Comparison of ENCODE assay signal across 15 cellular contexts in genomic region chr22:29149841-29150555, GRCh38. TPM values are rescaled to one million over a fixed set of nuclear protein-coding genes. Genes with fewer than 3 reads are reported as not detected.
A peak's percentile ranks its signal among the peaks of the same experiment; 100 is the strongest.
DNase-seq lines count a peak whose midpoint lies in the region; ATAC-seq and TF ChIP-seq lines count a peak whose summit lies in the region.
"Had no signal": no experiment of that assay in that cellular context is flagged by ENCODE, and none has a peak within 500 bp of the region (broad histone marks: within the 10 kb centered on the region; RNA-seq: fewer than 3 reads in every experiment).

No MANE protein-coding gene starts in this region.

- peak; percentile 52 for DNase-seq in RPMI7951 (ENCODE audit: low read depth)
- peak; percentile 3 for DNase-seq in fibroblast of pulmonary artery (ENCODE audit: low read depth)
- peak; percentile 79 for DNase-seq in medulla oblongata (ENCODE audit: extremely low spot score)
- no peak for DNase-seq in HK-2 (ENCODE audit: unreplicated experiment)
- DNase-seq: activated CD8-positive, alpha-beta T cell treated with anti-CD3 and anti-CD28 coated beads, Interleukin-2, amount 10 ng/mL, durations not matched to agents 7 days and 5 days; effector CD8-positive, alpha-beta T cell; Kasumi-1; NCI-H2171 treated with DMSO at 0.1 percent for 48 hours; T1000 had no signal

- H3K4me3 ChIP-seq in fibroblast of pulmonary artery (replicated peaks; ENCODE audit: low read depth, low read length) (no peak overlapping the region), skin epidermis (no peak overlapping the region)

- H3K27ac ChIP-seq in skin epidermis = peak overlapping the region in 15 of 21 experiments; percentile 3 to 68 (median 35)
- H3K27ac ChIP-seq: C4-2B had no signal

- no peak for TF ChIP-seq CTCF in fibroblast of pulmonary artery (IDR thresholded peaks at IDR 0.05; ENCODE audit: low read length, missing control alignments)

- no peak for ATAC-seq in esophagus mucosa
- ATAC-seq in HG03175 (IDR thresholded peaks at IDR 0.05; ENCODE audit: unreplicated experiment) = no peak
- no peak for ATAC-seq in GM18861 (IDR thresholded peaks at IDR 0.05; ENCODE audit: unreplicated experiment)
- ATAC-seq: activated CD8-positive, alpha-beta T cell treated with anti-CD3 and anti-CD28 coated beads, Interleukin-2, amount 10 ng/mL, durations not matched to agents 7 days and 5 days; Panc1 had no signal

RNA-seq across cellular contexts. Expression of gene EMID1, which starts 55.7 kb away (rescaled TPM):
- total RNA-seq in RPMI7951 (2014; rRNA removed; shearing (Covaris generic)) = 0.29 TPM in 1 of 2 replicates, not detected in the other
- 0.84 TPM for total RNA-seq in esophagus mucosa
- total RNA-seq: activated CD8-positive, alpha-beta T cell treated with anti-CD3 and anti-CD28 coated beads, Interleukin-2, amount 10 ng/mL, durations not matched to agents 7 days and 5 days had no signal
